2 cellular contexts compared by ENCODE assay signal in the genomic region with DNA sequence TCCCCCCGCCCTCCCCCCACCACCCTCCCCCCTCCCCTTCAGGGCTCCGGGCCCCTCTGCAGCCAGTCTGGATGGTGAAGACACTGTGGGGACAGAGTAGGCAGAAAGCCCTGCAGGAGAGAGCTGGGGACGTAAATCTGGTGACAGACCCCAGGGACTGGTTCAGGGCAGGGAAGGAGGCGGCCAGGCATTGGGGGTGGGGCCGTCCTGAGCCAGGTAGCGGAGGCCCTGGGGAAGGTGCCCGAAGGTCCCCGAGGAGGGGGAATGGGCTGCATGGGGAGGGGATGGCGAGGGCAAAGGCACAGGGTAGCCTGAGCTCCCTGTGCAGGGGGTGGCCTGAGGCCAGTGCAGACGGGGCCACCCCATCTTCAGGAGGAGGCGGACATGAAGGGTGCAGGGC.
TF ChIP-seq lines count a peak whose summit lies in the region.

No MANE protein-coding gene starts in this region.

TF ChIP-seq in GM23338, 12 proteins besides CTCF, POLR2A, EP300 and RAD21:
- TF ChIP-seq ZNF331 (CRISPR knock-in tag; IDR thresholded peaks at IDR 0.05; ENCODE audit: low read depth) (no peak), POLR2AphosphoS5 (IDR thresholded peaks at IDR 0.05; ENCODE audit: low read depth) (no peak), CREB1 (CRISPR knock-in tag; IDR thresholded peaks at IDR 0.05; ENCODE audit: low read depth) (no peak), ZNF462 (CRISPR knock-in tag; IDR thresholded peaks at IDR 0.05) (no peak), ZNF114 (CRISPR knock-in tag; IDR thresholded peaks at IDR 0.05) (no peak), ETS1 (IDR thresholded peaks at IDR 0.05) (no peak), STAT1 (IDR thresholded peaks at IDR 0.05; ENCODE audit: unreplicated experiment) (no peak), EZH2 (IDR thresholded peaks at IDR 0.05; ENCODE audit: low read depth, unreplicated experiment) (no peak), EZH2phosphoT487 (IDR thresholded peaks at IDR 0.05; ENCODE audit: unreplicated experiment) (no peak), JUNB (IDR thresholded peaks at IDR 0.05; ENCODE audit: unreplicated experiment) (no peak), NANOG (IDR thresholded peaks at IDR 0.05; ENCODE audit: borderline replicate concordance) (no peak)

TF ChIP-seq in K562, 482 proteins besides CTCF, POLR2A, EP300 and RAD21:
- no peak for TF ChIP-seq ZNF780A (CRISPR knock-in tag; IDR thresholded peaks at IDR 0.05)
